In the genomic region with DNA sequence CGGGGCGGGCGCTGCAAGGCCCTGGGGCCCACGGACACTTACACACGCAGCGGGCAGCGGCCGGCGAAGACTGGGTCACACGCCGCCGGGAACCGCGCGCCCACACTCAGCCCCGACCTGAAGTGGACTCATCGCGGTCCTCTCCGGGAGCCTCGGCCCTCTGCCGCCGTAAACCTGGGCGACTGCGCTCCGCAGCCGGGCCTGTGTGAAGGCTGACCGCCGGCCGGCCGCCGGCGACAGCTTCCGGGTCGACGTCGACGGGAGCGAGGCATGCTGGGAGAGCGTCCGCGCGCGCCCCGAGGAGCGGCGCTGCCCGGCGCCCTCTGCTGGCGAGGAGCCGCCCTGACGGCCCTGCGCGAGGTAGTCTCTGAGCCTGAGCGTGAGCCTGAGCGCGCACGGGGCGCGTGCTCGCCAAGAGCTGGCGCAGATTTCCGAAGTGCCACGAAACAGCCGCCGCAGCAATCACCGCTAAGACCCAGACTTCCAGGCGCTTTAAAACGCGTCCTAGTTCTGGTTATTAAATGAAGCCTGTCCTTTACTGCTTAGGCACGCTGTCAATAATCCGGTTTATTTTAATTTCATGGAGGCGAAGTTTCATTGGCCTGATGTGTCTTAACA, we compare ENCODE assay signal across 8 cellular contexts. TPM values are rescaled to one million over a fixed set of nuclear protein-coding genes. Genes with fewer than 3 reads are reported as not detected.
DNase-seq lines count a peak whose midpoint lies in the region; ATAC-seq and TF ChIP-seq lines count a peak whose summit lies in the region.

A gene with protein sequence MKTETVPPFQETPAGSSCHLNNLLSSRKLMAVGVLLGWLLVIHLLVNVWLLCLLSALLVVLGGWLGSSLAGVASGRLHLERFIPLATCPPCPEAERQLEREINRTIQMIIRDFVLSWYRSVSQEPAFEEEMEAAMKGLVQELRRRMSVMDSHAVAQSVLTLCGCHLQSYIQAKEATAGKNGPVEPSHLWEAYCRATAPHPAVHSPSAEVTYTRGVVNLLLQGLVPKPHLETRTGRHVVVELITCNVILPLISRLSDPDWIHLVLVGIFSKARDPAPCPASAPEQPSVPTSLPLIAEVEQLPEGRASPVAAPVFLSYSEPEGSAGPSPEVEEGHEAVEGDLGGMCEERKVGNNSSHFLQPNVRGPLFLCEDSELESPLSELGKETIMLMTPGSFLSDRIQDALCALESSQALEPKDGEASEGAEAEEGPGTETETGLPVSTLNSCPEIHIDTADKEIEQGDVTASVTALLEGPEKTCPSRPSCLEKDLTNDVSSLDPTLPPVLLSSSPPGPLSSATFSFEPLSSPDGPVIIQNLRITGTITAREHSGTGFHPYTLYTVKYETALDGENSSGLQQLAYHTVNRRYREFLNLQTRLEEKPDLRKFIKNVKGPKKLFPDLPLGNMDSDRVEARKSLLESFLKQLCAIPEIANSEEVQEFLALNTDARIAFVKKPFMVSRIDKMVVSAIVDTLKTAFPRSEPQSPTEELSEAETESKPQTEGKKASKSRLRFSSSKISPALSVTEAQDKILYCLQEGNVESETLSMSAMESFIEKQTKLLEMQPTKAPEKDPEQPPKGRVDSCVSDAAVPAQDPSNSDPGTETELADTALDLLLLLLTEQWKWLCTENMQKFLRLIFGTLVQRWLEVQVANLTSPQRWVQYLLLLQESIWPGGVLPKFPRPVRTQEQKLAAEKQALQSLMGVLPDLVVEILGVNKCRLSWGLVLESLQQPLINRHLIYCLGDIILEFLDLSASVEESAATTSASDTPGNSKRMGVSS (minus strand): TSS at position 242 of the 618 bp plus-strand sequence. CDS start 540 bp downstream, outside the sequence.

- H3K4me3 ChIP-seq in PC-3 (ENCODE audit: low read length) (peak within 1 kb of the TSS; percentile 79), esophagus (ENCODE audit: low read depth in 1 of 2, low read length in 2 of 2) (peak within 1 kb of the TSS; percentile 96 to 97), mucosa of stomach (ENCODE audit: low read length) (peak within 1 kb of the TSS; percentile 63)

- peaks cover 47% of the 10 kb centered on the region for H3K36me3 Mint-ChIP-seq in activated T-cell treated with anti-CD3 and anti-CD28 coated beads, Interleukin-2, amount 50 U/mL, for 24 hours (ENCODE audit: low read depth)

- H3K9ac ChIP-seq in PC-3 (ENCODE audit: low read length): peak within 1 kb of the TSS; percentile 93
- peak within 1 kb of the TSS; percentile 90 for H3K9ac ChIP-seq in mucosa of stomach (ENCODE audit: low read length)

- ATAC-seq in GM21526 (IDR thresholded peaks at IDR 0.05; ENCODE audit: low FRiP score, unreplicated experiment): peak; percentile 100
- peak; percentile 99 for ATAC-seq in PC-3

- whole genome bisulfite sequencing in esophagus, 2 donors: 0 to 1% methylated on average over 42 to 72 of the region's 72 CpGs

- peak within 1 kb of the TSS; percentile 87 for H3K27ac Mint-ChIP-seq in activated T-cell treated with anti-CD3 and anti-CD28 coated beads, Interleukin-2, amount 50 U/mL, for 24 hours

- CTCF ChIA-PET in PC-3 (lab: Charles Lee): interaction anchor here (0.5 to 1.2 kb wide), 6 partner anchors 9 to 1062 kb away, joined by 3 to 6 read pairs (median 4); no protein-coding TSS in a partner anchor

- POLR2A ChIA-PET in PC-3 (lab: Charles Lee; ENCODE audit: unreplicated experiment): interaction anchor here (0.6 kb wide), 1 partner anchor 732 kb away, joined by 3 read pairs; no protein-coding TSS in a partner anchor

- H3K27me3 ChIP-seq in PC-3 (ENCODE audit: low read length): peaks cover 18% of the 10 kb centered on the region; the same call in 1 of the 2 replicates
- no peaks in the 10 kb centered on the region for H3K27me3 ChIP-seq in esophagus (ENCODE audit: control insufficient read depth in 1 of 2, insufficient read depth in 2 of 2, low read length in 2 of 2)
- no peaks in the 10 kb centered on the region for H3K27me3 ChIP-seq in mucosa of stomach (ENCODE audit: control insufficient read depth, insufficient read depth, low read length)

- peak within 1 kb of the TSS; percentile 91 for H2AFZ ChIP-seq in PC-3 (ENCODE audit: low read length)

- peaks cover 34% of the 10 kb centered on the region for H3K79me2 ChIP-seq in PC-3 (ENCODE audit: low read length)

- H3K9me3 Mint-ChIP-seq in activated T-cell treated with anti-CD3 and anti-CD28 coated beads, Interleukin-2, amount 50 U/mL, for 24 hours: peaks cover 29% of the 10 kb centered on the region

- peaks cover 15% of the 10 kb centered on the region for H3K27me3 Mint-ChIP-seq in activated T-cell treated with anti-CD3 and anti-CD28 coated beads, Interleukin-2, amount 50 U/mL, for 24 hours

- no peaks in the 10 kb centered on the region for H3F3A ChIP-seq in PC-3 (ENCODE audit: low read length, unreplicated experiment)

- H3K27ac ChIP-seq in PC-3 (ENCODE audit: low read length): 0 out of 2 replicates have a peak within 1 kb of the TSS, but pooled peaks have one; percentile 4
- H3K27ac ChIP-seq in esophagus (ENCODE audit: low read depth in 2 of 2, low read length in 1 of 2): peak within 1 kb of the TSS; percentile 84 to 93

- H3K4me1 Mint-ChIP-seq in activated T-cell treated with anti-CD3 and anti-CD28 coated beads, Interleukin-2, amount 50 U/mL, for 24 hours (ENCODE audit: low read depth): peaks cover 32% of the 10 kb centered on the region

- peak within 1 kb of the TSS; percentile 80 for H3K4me3 Mint-ChIP-seq in activated T-cell treated with anti-CD3 and anti-CD28 coated beads, Interleukin-2, amount 50 U/mL, for 24 hours

- DNase-seq in DMS53 (lab: John Stamatoyannopoulos, UW) (peak; percentile 95), HuH-7.5 (ENCODE audit: low spot score) (peak; percentile 53), PC-3 (peak; percentile 94)
- peak; percentile 94 for DNase-seq in activated T-cell treated with anti-CD3 and anti-CD28 coated beads, Interleukin-2, amount 50 U/mL, for 24 hours
- DNase-seq in stimulated activated CD8-positive, alpha-beta memory T cell treated with anti-CD3 and anti-CD28 coated beads, Interleukin-7, amount 100 ng/mL, for 1 hour (ENCODE audit: low read depth in 2 of 2): peak; percentile 76 to 78

- no TSS peak for BruUV-seq in PC-3 (replicated peaks; lab: Mats Ljungman, UMichigan)

- peak; percentile 93 for TF ChIP-seq CTCF in PC-3 (conservative IDR thresholded peaks at IDR 0.05; ENCODE audit: low read depth, low read length)

- H3K36me3 ChIP-seq in PC-3 (ENCODE audit: low read depth, low read length) (peaks cover 17% of the 10 kb centered on the region; the same call in 1 of the 2 replicates), esophagus (ENCODE audit: control insufficient read depth in 2 of 2, insufficient read depth in 2 of 2, low read length in 1 of 2) (peaks cover 0 to 7% of the 10 kb centered on the region in 2 donors), mucosa of stomach (ENCODE audit: control insufficient read depth, insufficient read depth, low read length) (no peaks in the 10 kb centered on the region)

- H4K20me1 ChIP-seq in PC-3 (ENCODE audit: low read length): no peaks in the 10 kb centered on the region

- H3K4me1 ChIP-seq in PC-3 (ENCODE audit: insufficient read depth, low read length) (peaks cover 15% of the 10 kb centered on the region), esophagus (ENCODE audit: control insufficient read depth in 2 of 2, insufficient read depth in 2 of 2, low read length in 1 of 2) (peaks cover 8 to 15% of the 10 kb centered on the region in 2 donors), mucosa of stomach (ENCODE audit: control insufficient read depth, insufficient read depth, low read length) (peaks cover 17% of the 10 kb centered on the region)

- intact Hi-C loops in PC-3 (cut with micrococcal nuclease): no loop called here

- H3K9me2 ChIP-seq in PC-3 (replicated peaks; ENCODE audit: low read length): no peaks in the 10 kb centered on the region

- peak within 1 kb of the TSS; percentile 93 for H3K4me2 ChIP-seq in PC-3 (ENCODE audit: low read length)

- H3K9me3 ChIP-seq in PC-3 (ENCODE audit: low read length) (no peaks in the 10 kb centered on the region), esophagus (ENCODE audit: control insufficient read depth in 2 of 2, insufficient read depth in 1 of 2, low read depth in 1 of 2, low read length in 1 of 2) (no peaks in the 10 kb centered on the region), mucosa of stomach (ENCODE audit: control insufficient read depth, low read length) (no peaks in the 10 kb centered on the region)

RNA-seq across cellular contexts. Expression of the gene that starts here (rescaled TPM):
- 65.2 and 66.4 TPM in 2 replicates for total RNA-seq in PC-3 (2014; rRNA removed)
- 10 to 100 TPM in 1 of 2 donors, 1 to 10 TPM in 1; 7.6 to 15.8 TPM for polyA plus RNA-seq in esophagus

Comparison
In these comparisons a context has a peak if more than half of its experiments do, and no peak if none do; other contexts are left out.
1. Peak in every context shown above with its lines: DNase-seq, ATAC-seq, H3K4me3 ChIP-seq and H3K27ac ChIP-seq.